7 cellular contexts compared by ENCODE assay signal in genomic region chrX:80578518-80579105, GRCh38.
DNase-seq lines count a peak whose midpoint lies in the region; ATAC-seq and TF ChIP-seq lines count a peak whose summit lies in the region.

No MANE protein-coding gene starts in this region.

- ATAC-seq in HG02763 (IDR thresholded peaks at IDR 0.05; ENCODE audit: unreplicated experiment) (peak; percentile 48), SK-N-SH treated with all-trans-retinoic acid at 6 μM for 48 hours (peak; percentile 70), GM21529 (IDR thresholded peaks at IDR 0.05; ENCODE audit: unreplicated experiment) (no peak), GM21825 (IDR thresholded peaks at IDR 0.05; ENCODE audit: unreplicated experiment) (no peak), GM19463 (IDR thresholded peaks at IDR 0.05; ENCODE audit: unreplicated experiment) (no peak)

- no peak overlapping the region for H3K4me3 ChIP-seq in GM06990 (replicated peaks; ENCODE audit: low read depth, low read length)

- peak; percentile 53 for TF ChIP-seq CTCF in GM06990 (IDR thresholded peaks at IDR 0.05; ENCODE audit: insufficient read depth, low read length, poor library complexity, severe bottlenecking)

- no peaks in the 10 kb centered on the region for H3K27me3 ChIP-seq in GM06990 (replicated peaks; ENCODE audit: control insufficient read depth, insufficient read depth, low read length)

- H3K36me3 ChIP-seq in GM06990 (ENCODE audit: control insufficient read depth, insufficient read depth, low read length), result no peaks in the 10 kb centered on the region

- DNase-seq in GM06990 (ENCODE audit: extremely low read depth, insufficient read length), result no peak
- DNase-seq in inferior parietal cortex (ENCODE audit: extremely low spot score), result peak; percentile 32

TF ChIP-seq in SK-N-SH treated with all-trans-retinoic acid at 6 μM for 48 hours, 23 proteins besides CTCF, POLR2A, EP300 and RAD21:
- no peak for TF ChIP-seq ARNTL (CRISPR knock-in tag; IDR thresholded peaks at IDR 0.05; ENCODE audit: borderline replicate concordance, low read depth)
- no peak for TF ChIP-seq ZNF8 (CRISPR knock-in tag; IDR thresholded peaks at IDR 0.05)
- no peak for TF ChIP-seq ESRRG (CRISPR knock-in tag; IDR thresholded peaks at IDR 0.05)
- TF ChIP-seq CSRNP3 (CRISPR knock-in tag; IDR thresholded peaks at IDR 0.05), result no peak
- TF ChIP-seq TCF4 (CRISPR knock-in tag; IDR thresholded peaks at IDR 0.05; ENCODE audit: borderline replicate concordance), result no peak
- TF ChIP-seq PPARA (CRISPR knock-in tag; IDR thresholded peaks at IDR 0.05; ENCODE audit: borderline replicate concordance), result no peak
- TF ChIP-seq OSR1 (CRISPR knock-in tag; IDR thresholded peaks at IDR 0.05), result no peak
- no peak for TF ChIP-seq RARB (CRISPR knock-in tag; IDR thresholded peaks at IDR 0.05)
- no peak for TF ChIP-seq ZFP30 (CRISPR knock-in tag; IDR thresholded peaks at IDR 0.05)
- TF ChIP-seq CSDC2 (CRISPR knock-in tag; IDR thresholded peaks at IDR 0.05), result no peak
- no peak for TF ChIP-seq BACH2 (CRISPR knock-in tag; IDR thresholded peaks at IDR 0.05; ENCODE audit: borderline replicate concordance)
- no peak for TF ChIP-seq ZNF70 (CRISPR knock-in tag; IDR thresholded peaks at IDR 0.05)

Comparison
In these comparisons a context has a peak if more than half of its experiments do, and no peak if none do; other contexts are left out.
1. ATAC-seq: peak in HG02763 (single experiment) and SK-N-SH treated with all-trans-retinoic acid at 6 μM for 48 hours (single experiment); none in GM21529 (single experiment), GM21825 (single experiment) and GM19463 (single experiment).